Comparison of ENCODE assay signal across 8 cellular contexts in the genomic region with DNA sequence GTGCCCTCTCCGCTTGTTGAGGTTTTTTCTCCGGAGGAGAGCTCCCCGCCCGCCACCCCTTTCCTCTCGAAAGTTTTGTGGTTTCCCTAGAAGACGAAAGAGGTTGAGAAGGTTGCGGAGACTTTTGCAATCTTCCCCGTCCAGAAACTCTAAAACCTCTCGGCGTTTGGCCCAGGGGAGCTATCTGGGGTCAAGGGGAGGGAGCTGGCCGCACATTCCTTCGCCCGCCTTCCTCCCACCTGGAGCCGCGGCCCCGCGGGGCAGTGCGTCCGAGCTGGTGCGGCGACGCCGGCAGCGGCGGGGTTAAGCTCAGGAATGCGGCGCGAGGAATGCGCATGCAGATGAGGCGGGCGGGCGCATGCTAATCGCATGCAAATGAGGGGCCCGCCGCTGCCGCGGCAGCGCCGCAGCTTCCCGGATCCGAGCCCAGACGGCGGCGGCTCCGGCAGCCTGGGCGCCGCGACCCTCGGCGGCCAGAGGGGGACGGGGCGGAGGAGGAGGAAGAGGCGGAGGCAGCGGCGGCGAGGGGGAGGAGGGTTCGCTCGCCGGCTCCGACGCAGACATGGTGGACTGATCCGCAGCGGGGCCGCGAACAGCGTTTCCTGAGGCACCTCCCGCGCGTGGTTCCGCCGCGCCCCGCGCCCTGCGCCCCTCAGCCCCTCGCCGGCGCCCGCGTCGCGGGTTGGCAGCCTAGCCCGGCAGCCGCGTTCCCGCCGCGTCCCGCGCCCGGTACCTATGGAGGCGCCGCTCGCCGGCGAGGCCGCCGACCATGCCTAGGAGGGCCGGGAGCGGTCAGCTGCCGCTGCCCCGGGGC. TPM values are rescaled to one million over a fixed set of nuclear protein-coding genes. Genes with fewer than 3 reads are reported as not detected.
A peak's percentile ranks its signal among the peaks of the same experiment; 100 is the strongest.
DNase-seq lines count a peak whose midpoint lies in the region; ATAC-seq and TF ChIP-seq lines count a peak whose summit lies in the region.

A gene (plus strand): TSS at position 535 of the 814 bp plus-strand sequence. CDS start 235 bp downstream, at position 770.

- ATAC-seq in GM18505 (IDR thresholded peaks at IDR 0.05; ENCODE audit: unreplicated experiment) (peak; percentile 67), HG03025 (IDR thresholded peaks at IDR 0.05; ENCODE audit: low FRiP score, unreplicated experiment) (peak; percentile 43)

- DNase-seq in NCI-H748 treated with DMSO at 0.1 percent for 48 hours (lab: John Stamatoyannopoulos, UW) (peak; percentile 26), NCI-H1694 (lab: John Stamatoyannopoulos, UW) (no peak)
- DNase-seq in activated CD8-positive, alpha-beta memory T cell treated with anti-CD3 and anti-CD28 coated beads for 24 hours, result peak; percentile 80
- DNase-seq in stimulated activated CD4-positive, alpha-beta T cell treated with anti-CD3 and anti-CD28 coated beads, Interleukin-1b, Interleukin-23, amount 100 ng/mL, for 48 hours, result peak; percentile 53

- H3K9ac ChIP-seq in liver (ENCODE audit: low read depth in 1 of 2, low read length in 2 of 2), result peak within 1 kb of the TSS; percentile 82 to 91

- H3K9me3 ChIP-seq in ectodermal cell (ENCODE audit: control insufficient read depth, low read length), result no peaks in the 10 kb centered on the region
- H3K9me3 ChIP-seq in liver (ENCODE audit: control insufficient read depth in 4 of 4, low read length in 3 of 4), result no peaks in the 10 kb centered on the region

- no peaks in the 10 kb centered on the region for H3K36me3 ChIP-seq in ectodermal cell (ENCODE audit: control insufficient read depth, insufficient read depth, low read length)
- no peaks in the 10 kb centered on the region for H3K36me3 ChIP-seq in liver (ENCODE audit: control insufficient read depth in 4 of 4, insufficient read depth in 3 of 4, low read depth in 1 of 4, low read length in 3 of 4)

- no peak for TF ChIP-seq POLR2A in GM18505 (IDR thresholded peaks at IDR 0.05; ENCODE audit: borderline replicate concordance, extremely low read depth, insufficient read depth, insufficient read length)

- WGBS in ectodermal cell, 2 experiments, result 0 to 1% methylated on average over 102 of the region's 102 CpGs
- WGBS in liver, result under 1% methylated on average over 102 of the region's 102 CpGs

- peaks cover 12% of the 10 kb centered on the region for H3K4me1 ChIP-seq in ectodermal cell (ENCODE audit: control insufficient read depth, insufficient read depth, low read length)
- H3K4me1 ChIP-seq in liver (ENCODE audit: control insufficient read depth in 4 of 4, insufficient read depth in 4 of 4, low read length in 3 of 4), result peaks cover 12 to 39% (median 25%) of the 10 kb centered on the region in 4 donors

- TF ChIP-seq RAD21 in liver (IDR thresholded peaks at IDR 0.05), result no peak

- H3K4me3 ChIP-seq in ectodermal cell (ENCODE audit: insufficient read depth, low read depth, low read length) (peak within 1 kb of the TSS; percentile 76), liver (ENCODE audit: low read depth in 1 of 3, low read length in 3 of 3) (peak within 1 kb of the TSS; percentile 80 to 88 (median 84))

- H3K27ac ChIP-seq in ectodermal cell (ENCODE audit: insufficient read depth, low read depth, low read length, poor library complexity, severe bottlenecking) (peak within 1 kb of the TSS; percentile 94), liver (ENCODE audit: low read depth in 1 of 2, low read length in 2 of 2) (peak within 1 kb of the TSS; percentile 93)

- H3K27me3 ChIP-seq in ectodermal cell (ENCODE audit: control insufficient read depth, insufficient read depth, low read length, poor library complexity, severe bottlenecking), result peaks cover 27% of the 10 kb centered on the region
- no peaks in the 10 kb centered on the region for H3K27me3 ChIP-seq in liver (ENCODE audit: control insufficient read depth in 4 of 4, insufficient read depth in 4 of 4, low read length in 3 of 4)

- peak; percentile 23 for TF ChIP-seq CTCF in liver (IDR thresholded peaks at IDR 0.05; ENCODE audit: low read depth, low read length, missing input control)

TF ChIP-seq in liver, 16 proteins besides CTCF, POLR2A, EP300 and RAD21:
- TF ChIP-seq, protein P1, sequence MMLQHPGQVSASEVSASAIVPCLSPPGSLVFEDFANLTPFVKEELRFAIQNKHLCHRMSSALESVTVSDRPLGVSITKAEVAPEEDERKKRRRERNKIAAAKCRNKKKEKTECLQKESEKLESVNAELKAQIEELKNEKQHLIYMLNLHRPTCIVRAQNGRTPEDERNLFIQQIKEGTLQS (IDR thresholded peaks at IDR 0.05), result no peak
- TF ChIP-seq HNF4G (IDR thresholded peaks at IDR 0.05) (no peak), NR2F2 (IDR thresholded peaks at IDR 0.05) (peak; percentile 39), GABPA (IDR thresholded peaks at IDR 0.05 in 1 of 2, conservative IDR thresholded peaks at IDR 0.05 in 1 of 2) (peak in 1 of 2 donors; percentile 14), JUND (IDR thresholded peaks at IDR 0.05) (no peak), FOXA2 (IDR thresholded peaks at IDR 0.05) (no peak), SP1 (IDR thresholded peaks at IDR 0.05) (peak; percentile 46), FOXA1 (IDR thresholded peaks at IDR 0.05) (no peak), RXRA (IDR thresholded peaks at IDR 0.05) (peak; percentile 17 to 30), EGR1 (IDR thresholded peaks at IDR 0.05; ENCODE audit: low read depth in 2 of 2) (no peak), HNF4A (conservative IDR thresholded peaks at IDR 0.05) (no peak), YY1 (IDR thresholded peaks at IDR 0.05) (peak; percentile 46), TAF1 (conservative IDR thresholded peaks at IDR 0.05) (no peak)
- TF ChIP-seq, protein P2, sequence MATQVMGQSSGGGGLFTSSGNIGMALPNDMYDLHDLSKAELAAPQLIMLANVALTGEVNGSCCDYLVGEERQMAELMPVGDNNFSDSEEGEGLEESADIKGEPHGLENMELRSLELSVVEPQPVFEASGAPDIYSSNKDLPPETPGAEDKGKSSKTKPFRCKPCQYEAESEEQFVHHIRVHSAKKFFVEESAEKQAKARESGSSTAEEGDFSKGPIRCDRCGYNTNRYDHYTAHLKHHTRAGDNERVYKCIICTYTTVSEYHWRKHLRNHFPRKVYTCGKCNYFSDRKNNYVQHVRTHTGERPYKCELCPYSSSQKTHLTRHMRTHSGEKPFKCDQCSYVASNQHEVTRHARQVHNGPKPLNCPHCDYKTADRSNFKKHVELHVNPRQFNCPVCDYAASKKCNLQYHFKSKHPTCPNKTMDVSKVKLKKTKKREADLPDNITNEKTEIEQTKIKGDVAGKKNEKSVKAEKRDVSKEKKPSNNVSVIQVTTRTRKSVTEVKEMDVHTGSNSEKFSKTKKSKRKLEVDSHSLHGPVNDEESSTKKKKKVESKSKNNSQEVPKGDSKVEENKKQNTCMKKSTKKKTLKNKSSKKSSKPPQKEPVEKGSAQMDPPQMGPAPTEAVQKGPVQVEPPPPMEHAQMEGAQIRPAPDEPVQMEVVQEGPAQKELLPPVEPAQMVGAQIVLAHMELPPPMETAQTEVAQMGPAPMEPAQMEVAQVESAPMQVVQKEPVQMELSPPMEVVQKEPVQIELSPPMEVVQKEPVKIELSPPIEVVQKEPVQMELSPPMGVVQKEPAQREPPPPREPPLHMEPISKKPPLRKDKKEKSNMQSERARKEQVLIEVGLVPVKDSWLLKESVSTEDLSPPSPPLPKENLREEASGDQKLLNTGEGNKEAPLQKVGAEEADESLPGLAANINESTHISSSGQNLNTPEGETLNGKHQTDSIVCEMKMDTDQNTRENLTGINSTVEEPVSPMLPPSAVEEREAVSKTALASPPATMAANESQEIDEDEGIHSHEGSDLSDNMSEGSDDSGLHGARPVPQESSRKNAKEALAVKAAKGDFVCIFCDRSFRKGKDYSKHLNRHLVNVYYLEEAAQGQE (IDR thresholded peaks at IDR 0.05), result peak; percentile 56
- TF ChIP-seq, protein P3, sequence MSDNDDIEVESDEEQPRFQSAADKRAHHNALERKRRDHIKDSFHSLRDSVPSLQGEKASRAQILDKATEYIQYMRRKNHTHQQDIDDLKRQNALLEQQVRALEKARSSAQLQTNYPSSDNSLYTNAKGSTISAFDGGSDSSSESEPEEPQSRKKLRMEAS (IDR thresholded peaks at IDR 0.05), result no peak
- TF ChIP-seq, protein P4, sequence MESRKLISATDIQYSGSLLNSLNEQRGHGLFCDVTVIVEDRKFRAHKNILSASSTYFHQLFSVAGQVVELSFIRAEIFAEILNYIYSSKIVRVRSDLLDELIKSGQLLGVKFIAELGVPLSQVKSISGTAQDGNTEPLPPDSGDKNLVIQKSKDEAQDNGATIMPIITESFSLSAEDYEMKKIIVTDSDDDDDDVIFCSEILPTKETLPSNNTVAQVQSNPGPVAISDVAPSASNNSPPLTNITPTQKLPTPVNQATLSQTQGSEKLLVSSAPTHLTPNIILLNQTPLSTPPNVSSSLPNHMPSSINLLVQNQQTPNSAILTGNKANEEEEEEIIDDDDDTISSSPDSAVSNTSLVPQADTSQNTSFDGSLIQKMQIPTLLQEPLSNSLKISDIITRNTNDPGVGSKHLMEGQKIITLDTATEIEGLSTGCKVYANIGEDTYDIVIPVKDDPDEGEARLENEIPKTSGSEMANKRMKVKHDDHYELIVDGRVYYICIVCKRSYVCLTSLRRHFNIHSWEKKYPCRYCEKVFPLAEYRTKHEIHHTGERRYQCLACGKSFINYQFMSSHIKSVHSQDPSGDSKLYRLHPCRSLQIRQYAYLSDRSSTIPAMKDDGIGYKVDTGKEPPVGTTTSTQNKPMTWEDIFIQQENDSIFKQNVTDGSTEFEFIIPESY (IDR thresholded peaks at IDR 0.05), result no peak

RNA-seq across cellular contexts. Expression of the gene that starts here (rescaled TPM):
- 33.3 TPM for polyA plus RNA-seq in ectodermal cell (2013, experiment 1 of 4)
- polyA plus RNA-seq in ectodermal cell (2013, experiment 2 of 4), result 29.9 TPM
- 25.3 TPM for polyA plus RNA-seq in ectodermal cell (2013, experiment 3 of 4)
- polyA plus RNA-seq in ectodermal cell (2013, experiment 4 of 4), result 29.5 TPM
- 10 to 100 TPM; 10.5 to 60.1 TPM for total RNA-seq in liver
- polyA plus RNA-seq in liver, result 10 to 100 TPM in 1 of 2 donors, 1 to 10 TPM in 1; 8.6 to 16.1 TPM
